ENCODE assay signal across 26 cellular contexts in the genomic region with DNA sequence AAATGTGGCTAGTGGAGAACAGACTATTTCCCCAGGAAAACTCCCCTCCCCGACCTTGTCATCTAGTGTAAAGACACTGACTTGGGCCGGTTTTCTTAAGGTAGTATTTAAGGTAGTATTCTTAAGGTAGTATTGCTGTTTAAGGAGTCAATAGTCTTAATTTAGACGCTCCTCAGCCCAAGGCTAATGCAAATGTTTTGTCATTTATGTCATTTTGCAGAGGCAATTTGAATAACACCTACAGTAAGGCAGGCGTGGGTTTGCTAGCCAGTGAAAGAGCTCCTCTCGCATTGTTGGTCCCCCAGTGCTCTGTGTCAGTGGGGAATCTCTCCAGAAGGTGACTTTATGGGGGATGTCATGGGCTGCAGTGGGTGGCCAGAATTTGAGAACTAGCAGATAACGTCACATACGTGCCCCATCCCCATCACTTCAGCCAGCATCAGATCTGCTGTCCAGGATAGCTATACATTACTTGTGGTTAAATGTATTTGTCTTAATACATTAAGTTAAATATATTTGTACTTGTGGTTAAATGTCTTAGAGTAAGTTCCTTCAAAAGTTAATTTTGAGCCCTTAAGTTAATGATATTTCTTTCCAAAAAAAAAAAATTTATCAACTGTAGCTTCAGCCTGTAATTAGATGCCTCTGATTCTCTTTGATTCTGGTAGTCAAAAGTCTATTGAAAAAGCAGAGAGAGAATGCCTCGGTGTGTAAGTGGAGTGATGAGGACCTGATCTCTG. TPM values are rescaled to one million over a fixed set of nuclear protein-coding genes. Genes with fewer than 3 reads are reported as not detected.
A peak's percentile ranks its signal among the peaks of the same experiment; 100 is the strongest.
DNase-seq lines count a peak whose midpoint lies in the region; ATAC-seq, FAIRE-seq and TF ChIP-seq lines count a peak whose summit lies in the region.
"Had no signal": no experiment of that assay in that cellular context is flagged by ENCODE, and none has a peak within 500 bp of the region (broad histone marks: within the 10 kb centered on the region; RNA-seq: fewer than 3 reads in every experiment).

No MANE protein-coding gene starts in this region.

- FAIRE-seq in HepG2 (lab: Jason Lieb, UNC) (no peak), astrocyte (lab: Jason Lieb, UNC) (no peak)
- FAIRE-seq: bronchial epithelial cell, GM18507 had no signal

- H3K4me1 ChIP-seq in HepG2 (ENCODE audit: insufficient read depth, low read length), result peaks cover 32% of the 10 kb centered on the region
- peaks cover 0 to 3% (median 0%) of the 10 kb centered on the region in 4 donors for H3K4me1 ChIP-seq in right lobe of liver
- H3K4me1 ChIP-seq in astrocyte (ENCODE audit: insufficient read depth, low read length), result no peaks in the 10 kb centered on the region

- CTCF ChIA-PET in HepG2 (lab: Yijun Ruan, JAX; ENCODE audit: low intra/inter-chr PET ratio, low total read pairs), result no interaction called here

- H3K79me2 ChIP-seq in HepG2 (ENCODE audit: insufficient read depth, low read length) (peaks cover 16% of the 10 kb centered on the region), astrocyte (ENCODE audit: insufficient read depth, low read length) (no peaks in the 10 kb centered on the region)

- H4K20me1 ChIP-seq in HepG2 (ENCODE audit: insufficient read depth, low read length) (no peaks in the 10 kb centered on the region; the same call in 1 of the 2 replicates), astrocyte (ENCODE audit: insufficient read depth, low read length) (peaks cover 6% of the 10 kb centered on the region)

- 84% methylated on average over 8 of the region's 8 CpGs for WGBS in HepG2 (ENCODE audit: low lambda C conversion rate)
- 78% methylated on average over 8 of the region's 8 CpGs for WGBS in right lobe of liver (ENCODE audit: insufficient coverage, low coverage, low lambda C conversion rate, missing lambda C conversion rate)

- TF ChIP-seq EP300 in HepG2 (IDR thresholded peaks at IDR 0.05; ENCODE audit: low read depth in 2 of 2, low read length in 2 of 2) (no peak), HepG2 (CRISPR knock-in tag; IDR thresholded peaks at IDR 0.05; ENCODE audit: borderline replicate concordance) (no peak)

- H3K36me3 Mint-ChIP-seq in astrocyte (ENCODE audit: low read depth, unreplicated experiment), result peaks cover 9% of the 10 kb centered on the region
- H3K36me3 Mint-ChIP-seq in mesothelial cell of epicardium, result peaks cover 13% of the 10 kb centered on the region

- H3K9me3 ChIP-seq in HepG2 (ENCODE audit: low read length) (no peaks in the 10 kb centered on the region), right lobe of liver (no peaks in the 10 kb centered on the region), astrocyte (ENCODE audit: insufficient read depth, low read depth, low read length) (no peaks in the 10 kb centered on the region)
- H3K9me3 ChIP-seq: transverse colon had no signal

- no peak overlapping the region for H3K9ac ChIP-seq in HepG2 (ENCODE audit: insufficient read depth, low read depth, low read length)
- no peak overlapping the region for H3K9ac ChIP-seq in astrocyte (ENCODE audit: low read length)

- no peak overlapping the region for H3K27ac ChIP-seq in HepG2 (ENCODE audit: extremely low read length, insufficient read depth, low read length)
- H3K27ac ChIP-seq in right lobe of liver, result no peak overlapping the region
- H3K27ac ChIP-seq in astrocyte (ENCODE audit: low read depth, low read length), result no peak overlapping the region
- H3K27ac ChIP-seq: epithelial cell of prostate, transverse colon had no signal

- no peak overlapping the region for H3K4me3 ChIP-seq in HepG2 (replicated peaks in 1 of 3; ENCODE audit: insufficient read depth in 1 of 3, low read depth in 2 of 3, low read length in 3 of 3)
- H3K4me3 ChIP-seq in right lobe of liver, result no peak overlapping the region
- H3K4me3 ChIP-seq in astrocyte (ENCODE audit: insufficient read depth, low read depth, low read length), result no peak overlapping the region
- H3K4me3 ChIP-seq: transverse colon had no signal

- no peak for TF ChIP-seq RAD21 in HepG2 (CRISPR knock-in tag; IDR thresholded peaks at IDR 0.05)

- TF ChIP-seq POLR2A in HepG2 (IDR thresholded peaks at IDR 0.05; ENCODE audit: insufficient read depth in 1 of 2, low read depth in 2 of 2, low read length in 2 of 2) (no peak), right lobe of liver (IDR thresholded peaks at IDR 0.05) (no peak)

- H3K4me1 Mint-ChIP-seq in astrocyte (ENCODE audit: low read depth, unreplicated experiment) (no peaks in the 10 kb centered on the region), mesothelial cell of epicardium (peaks cover 10% of the 10 kb centered on the region)

- no peaks in the 10 kb centered on the region for H3K27me3 Mint-ChIP-seq in astrocyte (ENCODE audit: low read depth, unreplicated experiment)
- no peaks in the 10 kb centered on the region for H3K27me3 Mint-ChIP-seq in mesothelial cell of epicardium (ENCODE audit: low read depth)

- H3K9me3 Mint-ChIP-seq in astrocyte (ENCODE audit: unreplicated experiment) (no peaks in the 10 kb centered on the region), mesothelial cell of epicardium (no peaks in the 10 kb centered on the region)
- H3K9me3 Mint-ChIP-seq: activated T-helper 2 cell treated with anti-CD3 and anti-CD28 coated beads, Interferon-gamma antibody, Interleukin-2, Interleukin-4, amounts not matched to agents 10 μg/mL and 5 μg/mL and 100 μg/mL, durations not matched to agents 14 hours and 24 hours and 36 hours; CD14-positive monocyte; stimulated activated effector memory CD8-positive, alpha-beta T cell treated with anti-CD3 and anti-CD28 coated beads, Interleukin-12 subunit alpha, Interleukin-12 subunit beta, amount 100 ng/mL, for 72 hours; T-helper 2 cell treated with Interferon-gamma antibody and Interleukin-4, amounts not matched to agents 5 μg/mL and 100 μg/mL, for 36 hours had no signal

- BruUV-seq in HepG2 (replicated peaks; lab: Mats Ljungman, UMichigan), result TSS peak; percentile 21

- intact Hi-C loops in HepG2 (cut with micrococcal nuclease; ENCODE audit: unreplicated experiment) (no loop called here), right lobe of liver (cut with DNase I) (no loop called here)

- TF ChIP-seq CTCF in HepG2 (CRISPR knock-in tag; IDR thresholded peaks at IDR 0.05) (no peak), right lobe of liver (IDR thresholded peaks at IDR 0.05) (no peak), astrocyte (IDR thresholded peaks at IDR 0.05; ENCODE audit: insufficient read depth, low read depth, low read length) (no peak), mesothelial cell of epicardium (IDR thresholded peaks at IDR 0.05; ENCODE audit: unreplicated experiment) (no peak)

- no peaks in the 10 kb centered on the region; a peak in 1 of 5 replicates for H3K27me3 ChIP-seq in HepG2 (ENCODE audit: control insufficient read depth in 1 of 2, insufficient read depth in 2 of 2, low read length in 2 of 2)
- H3K27me3 ChIP-seq in right lobe of liver, result no peaks in the 10 kb centered on the region
- H3K27me3 ChIP-seq in astrocyte (ENCODE audit: insufficient read depth, low read length), result no peaks in the 10 kb centered on the region
- H3K27me3 ChIP-seq: transverse colon had no signal

- in situ Hi-C loops in HepG2 (cut with HindIII; ENCODE audit: extremely low pct_ligation_motif_present, low pct_unique_long_range_greater_than_20kb) (no loop called here), ACHN (cut with HindIII; ENCODE audit: low pct_ligation_motif_present, low pct_unique_long_range_greater_than_20kb, low sequenced_read_pairs) (no loop called here)

- H3K27ac Mint-ChIP-seq in astrocyte (ENCODE audit: unreplicated experiment) (no peak overlapping the region), mesothelial cell of epicardium (no peak overlapping the region)
- H3K27ac Mint-ChIP-seq: activated CD8-positive, alpha-beta T cell treated with anti-CD3 and anti-CD28 coated beads, Interleukin-2, amount 10 ng/mL, durations not matched to agents 7 days and 5 days; activated T-helper 2 cell treated with anti-CD3 and anti-CD28 coated beads, Interferon-gamma antibody, Interleukin-2, Interleukin-4, amounts not matched to agents 10 μg/mL and 5 μg/mL and 100 μg/mL, durations not matched to agents 14 hours and 24 hours and 36 hours; CD14-positive monocyte; stimulated activated effector memory CD8-positive, alpha-beta T cell treated with anti-CD3 and anti-CD28 coated beads, Interleukin-12 subunit alpha, Interleukin-12 subunit beta, amount 100 ng/mL, for 72 hours; T-helper 2 cell treated with Interferon-gamma antibody and Interleukin-4, amounts not matched to agents 5 μg/mL and 100 μg/mL, for 36 hours had no signal

- no peak for DNase-seq in HepG2 (ENCODE audit: low spot score)
- DNase-seq in right lobe of liver, result no peak
- no peak for DNase-seq in astrocyte (ENCODE audit: low read depth)
- DNase-seq in mesothelial cell of epicardium (ENCODE audit: low spot score in 2 of 2, unreplicated experiment in 2 of 2), result no peak
- no peak for DNase-seq in ACHN
- DNase-seq in ureter (ENCODE audit: low spot score), result no peak
- DNase-seq in hippocampal formation (lab: John Stamatoyannopoulos, UW), result no peak
- DNase-seq: 8988T; activated CD4-positive, alpha-beta T cell treated with anti-CD3 and anti-CD28 coated beads for 4 hours; activated CD8-positive, alpha-beta T cell treated with anti-CD3 and anti-CD28 coated beads, Interleukin-2, amount 10 ng/mL, durations not matched to agents 7 days and 5 days; activated naive CD4-positive, alpha-beta T cell treated with anti-CD3 and anti-CD28 coated beads, Interleukin-2, amount 50 U/mL, for 16 hours; NCI-H2107; SHP77 treated with DMSO at 0.1 percent for 48 hours; stimulated activated CD4-positive, alpha-beta T cell treated with anti-CD3 and anti-CD28 coated beads, Interleukin-15, amount 100 ng/mL, for 24 hours; transverse colon had no signal

- POLR2A ChIA-PET in HepG2 (lab: Yijun Ruan, JAX), result no interaction called here

- no peak overlapping the region for H3K4me2 ChIP-seq in HepG2 (ENCODE audit: low read depth, low read length)
- no peak overlapping the region for H3K4me2 ChIP-seq in astrocyte (ENCODE audit: low read length)

- no peak overlapping the region for H2AFZ ChIP-seq in HepG2 (ENCODE audit: low read length)
- no peak overlapping the region for H2AFZ ChIP-seq in astrocyte (ENCODE audit: low read depth, low read length)

- H3K36me3 ChIP-seq in HepG2 (replicated peaks in 1 of 2; ENCODE audit: control insufficient read depth in 1 of 2, insufficient read depth in 2 of 2, low read length in 2 of 2) (peaks cover 13 to 29% of the 10 kb centered on the region in 2 experiments; a peak in 4 of 5 replicates), right lobe of liver (peaks cover 0 to 24% (median 4%) of the 10 kb centered on the region in 4 donors), astrocyte (ENCODE audit: insufficient read depth, low read length) (no peaks in the 10 kb centered on the region)

- H3K4me3 Mint-ChIP-seq in astrocyte (ENCODE audit: unreplicated experiment) (peak overlapping the region; percentile 66), mesothelial cell of epicardium (peak overlapping the region; percentile 36)
- H3K4me3 Mint-ChIP-seq: activated CD8-positive, alpha-beta T cell treated with anti-CD3 and anti-CD28 coated beads, Interleukin-2, amount 10 ng/mL, durations not matched to agents 7 days and 5 days; T-helper 2 cell treated with Interferon-gamma antibody and Interleukin-4, amounts not matched to agents 5 μg/mL and 100 μg/mL, for 36 hours had no signal

- ATAC-seq in HepG2 (no peak), right lobe of liver (no peak), HG03196 (IDR thresholded peaks at IDR 0.05; ENCODE audit: unreplicated experiment) (no peak)
- ATAC-seq: activated CD8-positive, alpha-beta T cell treated with anti-CD3 and anti-CD28 coated beads, Interleukin-2, amount 10 ng/mL, durations not matched to agents 7 days and 5 days; HCT116; stimulated activated effector memory CD8-positive, alpha-beta T cell treated with anti-CD3 and anti-CD28 coated beads, Interleukin-12 subunit alpha, Interleukin-12 subunit beta, amount 100 ng/mL, for 72 hours had no signal

RNA-seq across cellular contexts. Expression of a gene that starts 2.6 kb away (rescaled TPM):
- total RNA-seq in HepG2 (2016; rRNA removed; fragmentation: Illumina TruSeq; extraction: Trizol), result 7.1 and 11.6 TPM in 2 replicates
- total RNA-seq in HepG2 (2016; cell fraction: cytosol; rRNA removed; fragmentation: Illumina TruSeq; extraction: Trizol; ENCODE audit: low read depth), result 2.2 TPM in 2 replicates
- total RNA-seq in HepG2 (2016; cell fraction: insoluble cytoplasmic fraction; rRNA removed; fragmentation: Illumina TruSeq; extraction: Trizol), result 5.6 and 11.2 TPM in 2 replicates
- total RNA-seq in HepG2 (2016; cell fraction: membrane; rRNA removed; fragmentation: Illumina TruSeq; extraction: Trizol), result 3.7 and 4.4 TPM in 2 replicates
- total RNA-seq in HepG2 (2016; cell fraction: nucleus; rRNA removed; fragmentation: Illumina TruSeq; extraction: Trizol), result 11.3 and 13.5 TPM in 2 replicates
- 8.6 and 11.9 TPM in 2 replicates for polyA plus RNA-seq in HepG2 (2011; rRNA removed)
- polyA plus RNA-seq in HepG2 (2011; cell fraction: cytosol; rRNA removed), result 9.5 and 10.6 TPM in 2 replicates
- polyA plus RNA-seq in HepG2 (2011; cell fraction: nucleus; rRNA removed), result 33.5 and 35.4 TPM in 2 replicates
- 9.5 and 12.9 TPM in 2 replicates for polyA plus RNA-seq in HepG2 (2012)
- polyA plus RNA-seq in HepG2 (2016; cell fraction: cytosol; fragmentation: Illumina TruSeq; extraction: Trizol; ENCODE audit: low read depth), result 1.8 and 2.4 TPM in 2 replicates
- polyA plus RNA-seq in HepG2 (2016; cell fraction: insoluble cytoplasmic fraction; fragmentation: Illumina TruSeq; extraction: Trizol; ENCODE audit: low read depth), result 5.1 and 7.5 TPM in 2 replicates
- 3.0 and 3.1 TPM in 2 replicates for polyA plus RNA-seq in HepG2 (2016; cell fraction: membrane; fragmentation: Illumina TruSeq; extraction: Trizol; ENCODE audit: low read depth)
- 19.4 and 20.2 TPM in 2 replicates for polyA plus RNA-seq in HepG2 (2016; cell fraction: nucleus; fragmentation: Illumina TruSeq; extraction: Trizol; ENCODE audit: insufficient read depth, low read depth)
- 11.9 and 22.1 TPM in 2 replicates for polyA minus RNA-seq in HepG2 (2011; rRNA and poly(A)+ RNA removed; ENCODE audit: low replicate concordance)
- 9.1 and 9.9 TPM in 2 replicates for polyA minus RNA-seq in HepG2 (2011; cell fraction: cytosol; rRNA and poly(A)+ RNA removed)
- 9.7 and 9.9 TPM in 2 replicates for polyA minus RNA-seq in HepG2 (2011; cell fraction: nucleus; rRNA and poly(A)+ RNA removed)
- 1 to 10 TPM; 5.1 to 9.0 (median 7.7) TPM for total RNA-seq in right lobe of liver
- total RNA-seq in astrocyte, result 10.6 and 11.3 TPM in 2 replicates
- 25.9 to 27.9 TPM (median 26.9 TPM) in 3 replicates for total RNA-seq in mesothelial cell of epicardium
- 25.6 TPM for total RNA-seq in ureter
- total RNA-seq: activated CD8-positive, alpha-beta T cell treated with anti-CD3 and anti-CD28 coated beads, Interleukin-2, amount 10 ng/mL, durations not matched to agents 7 days and 5 days had no signal

RNA-seq across cellular contexts. Expression of a gene that starts 18.3 kb away (rescaled TPM):
- total RNA-seq in HepG2 (2016; rRNA removed; fragmentation: Illumina TruSeq; extraction: Trizol) (44.4 and 48.6 TPM in 2 replicates), right lobe of liver (10 to 100 TPM; 24.7 to 56.8 (median 30.5) TPM), astrocyte (35.8 and 38.6 TPM in 2 replicates), mesothelial cell of epicardium (38.4 to 46.0 TPM (median 42.1 TPM) in 3 replicates), ureter (34.5 TPM)
- 19.9 and 20.2 TPM in 2 replicates for total RNA-seq in HepG2 (2016; cell fraction: cytosol; rRNA removed; fragmentation: Illumina TruSeq; extraction: Trizol; ENCODE audit: low read depth)
- total RNA-seq in HepG2 (2016; cell fraction: insoluble cytoplasmic fraction; rRNA removed; fragmentation: Illumina TruSeq; extraction: Trizol), result 40.6 and 44.3 TPM in 2 replicates
- 30.5 and 35.9 TPM in 2 replicates for total RNA-seq in HepG2 (2016; cell fraction: membrane; rRNA removed; fragmentation: Illumina TruSeq; extraction: Trizol)
- 22.9 and 23.3 TPM in 2 replicates for total RNA-seq in HepG2 (2016; cell fraction: nucleus; rRNA removed; fragmentation: Illumina TruSeq; extraction: Trizol)
- 86.7 and 98.3 TPM in 2 replicates for polyA plus RNA-seq in HepG2 (2011; rRNA removed)
- polyA plus RNA-seq in HepG2 (2011; cell fraction: cytosol; rRNA removed), result 166 and 225 TPM in 2 replicates
- 93.0 and 109 TPM in 2 replicates for polyA plus RNA-seq in HepG2 (2011; cell fraction: nucleus; rRNA removed)
- polyA plus RNA-seq in HepG2 (2012), result 38.2 and 39.9 TPM in 2 replicates
- polyA plus RNA-seq in HepG2 (2016; cell fraction: cytosol; fragmentation: Illumina TruSeq; extraction: Trizol; ENCODE audit: low read depth), result 37.0 and 38.5 TPM in 2 replicates
- 94.0 and 109 TPM in 2 replicates for polyA plus RNA-seq in HepG2 (2016; cell fraction: insoluble cytoplasmic fraction; fragmentation: Illumina TruSeq; extraction: Trizol; ENCODE audit: low read depth)
- polyA plus RNA-seq in HepG2 (2016; cell fraction: membrane; fragmentation: Illumina TruSeq; extraction: Trizol; ENCODE audit: low read depth), result 51.5 and 52.2 TPM in 2 replicates
- polyA plus RNA-seq in HepG2 (2016; cell fraction: nucleus; fragmentation: Illumina TruSeq; extraction: Trizol; ENCODE audit: insufficient read depth, low read depth), result 74.0 and 74.3 TPM in 2 replicates
- 204 and 352 TPM in 2 replicates for polyA minus RNA-seq in HepG2 (2011; rRNA and poly(A)+ RNA removed; ENCODE audit: low replicate concordance)
- 57.7 TPM in 2 replicates for polyA minus RNA-seq in HepG2 (2011; cell fraction: cytosol; rRNA and poly(A)+ RNA removed)
- 16.6 and 19.0 TPM in 2 replicates for polyA minus RNA-seq in HepG2 (2011; cell fraction: nucleus; rRNA and poly(A)+ RNA removed)

RNA-seq across cellular contexts. Expression of a gene that starts 39.1 kb away (rescaled TPM):
- total RNA-seq in HepG2 (2016; rRNA removed; fragmentation: Illumina TruSeq; extraction: Trizol) (not detected in 2 replicates), right lobe of liver (not detected), astrocyte (not detected in 2 replicates), mesothelial cell of epicardium (not detected in 3 replicates), ureter (not detected)
- total RNA-seq in HepG2 (2016; cell fraction: cytosol; rRNA removed; fragmentation: Illumina TruSeq; extraction: Trizol; ENCODE audit: low read depth), result not detected in 2 replicates
- not detected in 2 replicates for total RNA-seq in HepG2 (2016; cell fraction: insoluble cytoplasmic fraction; rRNA removed; fragmentation: Illumina TruSeq; extraction: Trizol)
- total RNA-seq in HepG2 (2016; cell fraction: membrane; rRNA removed; fragmentation: Illumina TruSeq; extraction: Trizol), result not detected in 2 replicates
- total RNA-seq in HepG2 (2016; cell fraction: nucleus; rRNA removed; fragmentation: Illumina TruSeq; extraction: Trizol), result not detected in 2 replicates
- polyA plus RNA-seq in HepG2 (2011; rRNA removed), result not detected in 2 replicates
- 0.09 TPM in 1 of 2 replicates, not detected in the other for polyA plus RNA-seq in HepG2 (2011; cell fraction: cytosol; rRNA removed)
- polyA plus RNA-seq in HepG2 (2011; cell fraction: nucleus; rRNA removed), result not detected in 2 replicates
- polyA plus RNA-seq in HepG2 (2012), result not detected in 2 replicates
- polyA plus RNA-seq in HepG2 (2016; cell fraction: cytosol; fragmentation: Illumina TruSeq; extraction: Trizol; ENCODE audit: low read depth), result not detected in 2 replicates
- polyA plus RNA-seq in HepG2 (2016; cell fraction: insoluble cytoplasmic fraction; fragmentation: Illumina TruSeq; extraction: Trizol; ENCODE audit: low read depth), result not detected in 2 replicates
- not detected in 2 replicates for polyA plus RNA-seq in HepG2 (2016; cell fraction: membrane; fragmentation: Illumina TruSeq; extraction: Trizol; ENCODE audit: low read depth)
- not detected in 2 replicates for polyA plus RNA-seq in HepG2 (2016; cell fraction: nucleus; fragmentation: Illumina TruSeq; extraction: Trizol; ENCODE audit: insufficient read depth, low read depth)
- polyA minus RNA-seq in HepG2 (2011; rRNA and poly(A)+ RNA removed; ENCODE audit: low replicate concordance), result not detected in 2 replicates
- not detected in 2 replicates for polyA minus RNA-seq in HepG2 (2011; cell fraction: cytosol; rRNA and poly(A)+ RNA removed)
- not detected in 2 replicates for polyA minus RNA-seq in HepG2 (2011; cell fraction: nucleus; rRNA and poly(A)+ RNA removed)
- total RNA-seq: activated CD8-positive, alpha-beta T cell treated with anti-CD3 and anti-CD28 coated beads, Interleukin-2, amount 10 ng/mL, durations not matched to agents 7 days and 5 days; activated T-helper 2 cell treated with anti-CD3 and anti-CD28 coated beads, Interferon-gamma antibody, Interleukin-2, Interleukin-4, amounts not matched to agents 10 μg/mL and 5 μg/mL and 100 μg/mL, durations not matched to agents 14 hours and 24 hours and 36 hours; bronchial epithelial cell; LHCN-M2; pulmonary artery endothelial cell; transverse colon had no signal
- polyA plus RNA-seq: CD14-positive monocyte had no signal
